1 cellular context compared by ENCODE assay signal in the genomic region with DNA sequence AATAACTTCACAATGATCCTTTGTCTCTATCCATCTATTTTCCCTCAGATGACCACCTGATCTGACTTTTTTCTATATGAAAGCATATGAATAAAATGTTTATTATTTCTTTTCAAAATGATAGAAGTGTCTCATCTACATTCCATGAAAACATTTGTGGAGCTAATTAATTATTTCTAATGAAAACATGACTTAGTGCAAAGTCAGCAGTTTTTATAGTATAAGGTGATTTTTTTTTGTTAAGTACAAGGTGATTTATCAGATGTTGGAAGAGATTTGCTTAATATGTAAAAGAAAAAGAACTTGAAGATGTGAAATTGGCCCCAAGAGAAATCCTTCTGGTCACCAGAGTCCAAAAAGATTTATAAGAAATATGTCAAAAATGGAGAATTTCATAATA.
TF ChIP-seq lines count a peak whose summit lies in the region.

No MANE protein-coding gene starts in this region.

TF ChIP-seq in HepG2, 621 proteins besides CTCF, POLR2A, EP300 and RAD21 (continued from another document):
- TF ChIP-seq, protein P1, sequence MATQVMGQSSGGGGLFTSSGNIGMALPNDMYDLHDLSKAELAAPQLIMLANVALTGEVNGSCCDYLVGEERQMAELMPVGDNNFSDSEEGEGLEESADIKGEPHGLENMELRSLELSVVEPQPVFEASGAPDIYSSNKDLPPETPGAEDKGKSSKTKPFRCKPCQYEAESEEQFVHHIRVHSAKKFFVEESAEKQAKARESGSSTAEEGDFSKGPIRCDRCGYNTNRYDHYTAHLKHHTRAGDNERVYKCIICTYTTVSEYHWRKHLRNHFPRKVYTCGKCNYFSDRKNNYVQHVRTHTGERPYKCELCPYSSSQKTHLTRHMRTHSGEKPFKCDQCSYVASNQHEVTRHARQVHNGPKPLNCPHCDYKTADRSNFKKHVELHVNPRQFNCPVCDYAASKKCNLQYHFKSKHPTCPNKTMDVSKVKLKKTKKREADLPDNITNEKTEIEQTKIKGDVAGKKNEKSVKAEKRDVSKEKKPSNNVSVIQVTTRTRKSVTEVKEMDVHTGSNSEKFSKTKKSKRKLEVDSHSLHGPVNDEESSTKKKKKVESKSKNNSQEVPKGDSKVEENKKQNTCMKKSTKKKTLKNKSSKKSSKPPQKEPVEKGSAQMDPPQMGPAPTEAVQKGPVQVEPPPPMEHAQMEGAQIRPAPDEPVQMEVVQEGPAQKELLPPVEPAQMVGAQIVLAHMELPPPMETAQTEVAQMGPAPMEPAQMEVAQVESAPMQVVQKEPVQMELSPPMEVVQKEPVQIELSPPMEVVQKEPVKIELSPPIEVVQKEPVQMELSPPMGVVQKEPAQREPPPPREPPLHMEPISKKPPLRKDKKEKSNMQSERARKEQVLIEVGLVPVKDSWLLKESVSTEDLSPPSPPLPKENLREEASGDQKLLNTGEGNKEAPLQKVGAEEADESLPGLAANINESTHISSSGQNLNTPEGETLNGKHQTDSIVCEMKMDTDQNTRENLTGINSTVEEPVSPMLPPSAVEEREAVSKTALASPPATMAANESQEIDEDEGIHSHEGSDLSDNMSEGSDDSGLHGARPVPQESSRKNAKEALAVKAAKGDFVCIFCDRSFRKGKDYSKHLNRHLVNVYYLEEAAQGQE (IDR thresholded peaks at IDR 0.05; ENCODE audit: borderline replicate concordance in 1 of 2, low read depth in 1 of 2, low read length in 2 of 2), result no peak
TF ChIP-seq in HepG2: peak in this region for 2.
